10 cellular contexts compared by ENCODE assay signal in genomic region chr16:3175157-3176153, GRCh38. TPM values are rescaled to one million over a fixed set of nuclear protein-coding genes. Genes with fewer than 3 reads are reported as not detected.
DNase-seq lines count a peak whose midpoint lies in the region; ATAC-seq and TF ChIP-seq lines count a peak whose summit lies in the region.
"Had no signal": no experiment of that assay in that cellular context is flagged by ENCODE, and none has a peak within 500 bp of the region (broad histone marks: within the 10 kb centered on the region; RNA-seq: fewer than 3 reads in every experiment).

No MANE protein-coding gene starts in this region.

- CTCF ChIA-PET in A673 (lab: Charles Lee): no interaction called here

- TF ChIP-seq CTCF in A673 (conservative IDR thresholded peaks at IDR 0.05; ENCODE audit: low read depth, low read length): no peak

- H3K4me3 ChIP-seq in A673 (ENCODE audit: low read depth, low read length, poor library complexity, severe bottlenecking) (peak overlapping the region; percentile 37), H7 (ENCODE audit: insufficient read depth, low read depth, low read length) (peak overlapping the region; percentile 53), SJSA1 (0 out of 2 replicates have a peak overlapping the region, but pooled peaks have one; percentile 11)
- H3K4me3 ChIP-seq: colonic mucosa had no signal

- peak; percentile 75 for DNase-seq in A673 (ENCODE audit: low spot score)
- DNase-seq in H7: peak; percentile 82
- peak in 1 of 2 experiments; percentile 57 for DNase-seq in SJSA1 (ENCODE audit: low read depth in 1 of 2, low spot score in 2 of 2)
- peak; percentile 43 for DNase-seq in foreskin melanocyte
- no peak for DNase-seq in COLO829 (ENCODE audit: low spot score)
- no peak for DNase-seq in stimulated activated naive CD4-positive, alpha-beta T cell treated with Interleukin-2 at 50 U/mL for 16 hours (lab: John Stamatoyannopoulos, UW)
- no peak for DNase-seq in glomerular visceral epithelial cell (ENCODE audit: extremely low spot score)
- DNase-seq: colonic mucosa, retina had no signal

- ATAC-seq in GM19463 (IDR thresholded peaks at IDR 0.05; ENCODE audit: unreplicated experiment): no peak

- BruUV-seq in A673 (replicated peaks; lab: Mats Ljungman, UMichigan): no TSS peak

- no peak overlapping the region for H3K27ac ChIP-seq in A673 (ENCODE audit: low read depth, low read length, poor library complexity, severe bottlenecking)
- H3K27ac ChIP-seq in SJSA1: no peak overlapping the region
- H3K27ac ChIP-seq: colonic mucosa had no signal

- H3K36me3 ChIP-seq in A673 (ENCODE audit: insufficient read depth, low read length, poor library complexity, severe bottlenecking): no peaks in the 10 kb centered on the region
- H3K36me3 ChIP-seq in H7 (replicated peaks; ENCODE audit: control insufficient read depth, insufficient read depth, low read length): no peaks in the 10 kb centered on the region
- H3K36me3 ChIP-seq in SJSA1: no peaks in the 10 kb centered on the region
- H3K36me3 ChIP-seq: colonic mucosa had no signal

- intact Hi-C loops in A673 (cut with micrococcal nuclease; ENCODE audit: unreplicated experiment): no loop called here

- H3K27me3 ChIP-seq in A673 (replicated peaks; ENCODE audit: insufficient read depth, low read depth, low read length, poor library complexity) (peaks cover 12% of the 10 kb centered on the region), H7 (ENCODE audit: control insufficient read depth, insufficient read depth, low read length) (peaks cover 28% of the 10 kb centered on the region), SJSA1 (replicated peaks) (peaks cover 61% of the 10 kb centered on the region)

- H3K4me1 ChIP-seq in A673 (ENCODE audit: insufficient read depth, low read length, poor library complexity, severe bottlenecking) (peaks cover 11% of the 10 kb centered on the region), SJSA1 (replicated peaks) (peaks cover 5% of the 10 kb centered on the region)
- H3K4me1 ChIP-seq: colonic mucosa had no signal

- H3K9me3 ChIP-seq in A673 (ENCODE audit: low read depth, low read length, poor library complexity, severe bottlenecking) (no peaks in the 10 kb centered on the region), SJSA1 (replicated peaks) (0 out of 2 replicates have a peak, but pooled peaks cover 4% of the 10 kb centered on the region)
- H3K9me3 ChIP-seq: colonic mucosa had no signal

- POLR2A ChIA-PET in A673 (lab: Charles Lee; ENCODE audit: low non-redundant PET): no interaction called here

RNA-seq across cellular contexts. Expression of gene OR1F1, which starts 12.5 kb away (rescaled TPM):
- total RNA-seq in A673 (2021): not detected in 2 replicates
- not detected in 2 replicates for total RNA-seq in H7 (2014; rRNA removed; shearing (Covaris generic))
- total RNA-seq in SJSA1 (2014; rRNA removed; shearing (Covaris generic)): not detected in 2 replicates
- total RNA-seq: colonic mucosa had no signal

RNA-seq across cellular contexts. Expression of gene ZNF213, which starts 40.6 kb away (rescaled TPM):
- 16.0 and 16.1 TPM in 2 replicates for total RNA-seq in A673 (2021)
- 5.5 and 6.3 TPM in 2 replicates for total RNA-seq in H7 (2014; rRNA removed; shearing (Covaris generic))
- total RNA-seq in SJSA1 (2014; rRNA removed; shearing (Covaris generic)): 2.6 and 3.8 TPM in 2 replicates

RNA-seq across cellular contexts. Expression of gene ZNF200, which starts 59.5 kb away (rescaled TPM):
- total RNA-seq in A673 (2021): 10.8 and 13.0 TPM in 2 replicates
- total RNA-seq in H7 (2014; rRNA removed; shearing (Covaris generic)): 9.1 and 13.1 TPM in 2 replicates
- total RNA-seq in SJSA1 (2014; rRNA removed; shearing (Covaris generic)): 8.5 TPM in 2 replicates

Comparison
In these comparisons a context has a peak if more than half of its experiments do, and no peak if none do; other contexts are left out.
1. DNase-seq: peak in A673 (single experiment), H7 (single experiment) and foreskin melanocyte (single experiment); none in COLO829 (single experiment), stimulated activated naive CD4-positive, alpha-beta T cell treated with Interleukin-2 at 50 U/mL for 16 hours (single experiment) and glomerular visceral epithelial cell (single experiment).
2. Peak in every context shown above with its lines, with median percentiles within 50 percentile points of each other: H3K4me3 ChIP-seq.